ENCODE assay signal across 9 cellular contexts in genomic region chr16:75288596-75289120, GRCh38. TPM values are rescaled to one million over a fixed set of nuclear protein-coding genes. Genes with fewer than 3 reads are reported as not detected.
DNase-seq lines count a peak whose midpoint lies in the region; ATAC-seq and TF ChIP-seq lines count a peak whose summit lies in the region.
"Had no signal": no experiment of that assay in that cellular context is flagged by ENCODE, and none has a peak within 500 bp of the region (broad histone marks: within the 10 kb centered on the region; RNA-seq: fewer than 3 reads in every experiment).

No MANE protein-coding gene starts in this region.

- intact Hi-C loops in HCT116 (cut with micrococcal nuclease): no loop called here
- intact Hi-C loops in esophagus muscularis mucosa (cut with DNase I): no loop called here

- POLR2A ChIA-PET in HCT116 (lab: Charles Lee): no interaction called here

- H3K9me3 ChIP-seq in HCT116 (ENCODE audit: control insufficient read depth in 1 of 2, insufficient read depth in 1 of 2, low read depth in 1 of 2, low read length in 2 of 2) (no peaks in the 10 kb centered on the region), esophagus muscularis mucosa (no peaks in the 10 kb centered on the region)

- no peak overlapping the region for H3K4me3 ChIP-seq in HCT116 (replicated peaks in 1 of 2; ENCODE audit: low read depth in 1 of 2, low read length in 2 of 2)
- H3K4me3 ChIP-seq in esophagus muscularis mucosa: no peak overlapping the region

- BruUV-seq in HCT116 (replicated peaks; lab: Mats Ljungman, UMichigan): no TSS peak

- no peaks in the 10 kb centered on the region for H3K27me3 ChIP-seq in HCT116 (ENCODE audit: insufficient read depth, low read length)
- no peaks in the 10 kb centered on the region for H3K27me3 ChIP-seq in esophagus muscularis mucosa

- TF ChIP-seq POLR2A in HCT116 (IDR thresholded peaks at IDR 0.05; ENCODE audit: borderline replicate concordance, extremely low read depth, insufficient read depth, insufficient read length) (no peak), esophagus muscularis mucosa (IDR thresholded peaks at IDR 0.05; ENCODE audit: low read depth) (no peak)

- H3K79me2 ChIP-seq in HCT116 (ENCODE audit: insufficient read depth, low read length): no peaks in the 10 kb centered on the region

- H3K4me1 ChIP-seq in HCT116 (ENCODE audit: control insufficient read depth in 1 of 2, insufficient read depth in 2 of 2, low read length in 2 of 2): peaks cover 4 to 38% of the 10 kb centered on the region in 2 experiments; a peak in 3 of 4 replicates
- H3K4me1 ChIP-seq in esophagus muscularis mucosa: peaks cover 0 to 23% (median 8%) of the 10 kb centered on the region in 4 donors

- H3K4me2 ChIP-seq in HCT116 (ENCODE audit: low read length): peak overlapping the region; percentile 51

- CTCF ChIA-PET in HCT116 (lab: Charles Lee): interaction anchor here (1.5 kb wide), 1 partner anchor 9 kb away, joined by 3 read pairs; no protein-coding TSS in a partner anchor

- no peak for TF ChIP-seq EP300 in esophagus muscularis mucosa (IDR thresholded peaks at IDR 0.05)

- ATAC-seq in HCT116 (peak; percentile 23; the same call in 1 of the 2 replicates), HG02763 (IDR thresholded peaks at IDR 0.05; ENCODE audit: unreplicated experiment) (no peak)

- no peak for TF ChIP-seq RAD21 in HCT116 (IDR thresholded peaks at IDR 0.05; ENCODE audit: low read depth)

- DNase-seq in HCT116 (ENCODE audit: low read depth, low spot score) (no peak), esophagus muscularis mucosa (ENCODE audit: extremely low spot score) (no peak), NK-92 (lab: John Stamatoyannopoulos, UW; ENCODE audit: unreplicated experiment) (no peak), middle frontal gyrus (ENCODE audit: extremely low spot score, low spot score) (no peak), NOMO-1 treated with dmso at 0.1 percent for 144 hours (lab: John Stamatoyannopoulos, UW; ENCODE audit: unreplicated experiment) (no peak)
- peak; percentile 50 for DNase-seq in activated CD4-positive, alpha-beta T cell treated with anti-CD3 and anti-CD28 coated beads, Interleukin-2, amount 50 U/mL, for 1 hour
- DNase-seq in stimulated activated CD8-positive, alpha-beta memory T cell treated with anti-CD3 and anti-CD28 coated beads, Interleukin-12 subunit alpha, Interleukin-12 subunit beta, amount 100 ng/mL, for 4 hours (ENCODE audit: low read depth): peak; percentile 16
- DNase-seq: hypothalamus had no signal

- H2AFZ ChIP-seq in HCT116 (ENCODE audit: low read depth, low read length, poor library complexity, severe bottlenecking): no peak overlapping the region

- no peaks in the 10 kb centered on the region for H4K20me1 ChIP-seq in HCT116 (ENCODE audit: insufficient read depth)

- WGBS in esophagus muscularis mucosa: 94% methylated on average over 10 of the region's 10 CpGs

- no peak for TF ChIP-seq CTCF in HCT116 (IDR thresholded peaks at IDR 0.05 in 2 of 3, conservative IDR thresholded peaks at IDR 0.05 in 1 of 3; ENCODE audit: borderline replicate concordance in 1 of 3, insufficient read depth in 1 of 3, low read depth in 2 of 3, low read length in 2 of 3)
- TF ChIP-seq CTCF in esophagus muscularis mucosa (IDR thresholded peaks at IDR 0.05): no peak

- H3K9ac ChIP-seq in HCT116 (ENCODE audit: low read length): peak overlapping the region; percentile 26; the same call in 1 of the 2 replicates

- RAD21 ChIA-PET in HCT116 (lab: Charles Lee; ENCODE audit: low non-redundant PET in 1 of 2, low total read pairs in 2 of 2, uncharacterized antibody in 2 of 2, unreplicated experiment in 2 of 2): no interaction called here

- peaks cover 0 to 4% of the 10 kb centered on the region in 2 experiments; a peak in 2 of 4 replicates for H3K36me3 ChIP-seq in HCT116 (ENCODE audit: control insufficient read depth in 1 of 2, insufficient read depth in 2 of 2, low read length in 2 of 2)
- H3K36me3 ChIP-seq in esophagus muscularis mucosa: peaks cover 0 to 46% (median 26%) of the 10 kb centered on the region in 4 donors

- 0 out of 2 replicates have a peak overlapping the region, but pooled peaks have one; percentile 3 for H3K27ac ChIP-seq in HCT116 (ENCODE audit: low read depth, low read length)
- H3K27ac ChIP-seq in esophagus muscularis mucosa (replicated peaks in 1 of 4): peak overlapping the region in 3 of 4 donors; percentile 25 to 48 (median 46)

- no peaks in the 10 kb centered on the region for H3K9me2 ChIP-seq in HCT116 (ENCODE audit: insufficient read depth)

TF ChIP-seq in HCT116, 20 proteins besides CTCF, POLR2A, EP300 and RAD21:
- no peak for TF ChIP-seq ZFX (IDR thresholded peaks at IDR 0.05)
- TF ChIP-seq SRF (IDR thresholded peaks at IDR 0.05; ENCODE audit: low read depth): no peak
- TF ChIP-seq MAX (IDR thresholded peaks at IDR 0.05): no peak
- TF ChIP-seq EGR1 (IDR thresholded peaks at IDR 0.05; ENCODE audit: low read depth): no peak
- TF ChIP-seq, protein P1, sequence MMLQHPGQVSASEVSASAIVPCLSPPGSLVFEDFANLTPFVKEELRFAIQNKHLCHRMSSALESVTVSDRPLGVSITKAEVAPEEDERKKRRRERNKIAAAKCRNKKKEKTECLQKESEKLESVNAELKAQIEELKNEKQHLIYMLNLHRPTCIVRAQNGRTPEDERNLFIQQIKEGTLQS (IDR thresholded peaks at IDR 0.05): no peak
- TF ChIP-seq SP1 (IDR thresholded peaks at IDR 0.05; ENCODE audit: low read depth): no peak
- no peak for TF ChIP-seq POLR2AphosphoS5 (IDR thresholded peaks at IDR 0.05; ENCODE audit: low read depth, low read length)
- TF ChIP-seq, protein P2, sequence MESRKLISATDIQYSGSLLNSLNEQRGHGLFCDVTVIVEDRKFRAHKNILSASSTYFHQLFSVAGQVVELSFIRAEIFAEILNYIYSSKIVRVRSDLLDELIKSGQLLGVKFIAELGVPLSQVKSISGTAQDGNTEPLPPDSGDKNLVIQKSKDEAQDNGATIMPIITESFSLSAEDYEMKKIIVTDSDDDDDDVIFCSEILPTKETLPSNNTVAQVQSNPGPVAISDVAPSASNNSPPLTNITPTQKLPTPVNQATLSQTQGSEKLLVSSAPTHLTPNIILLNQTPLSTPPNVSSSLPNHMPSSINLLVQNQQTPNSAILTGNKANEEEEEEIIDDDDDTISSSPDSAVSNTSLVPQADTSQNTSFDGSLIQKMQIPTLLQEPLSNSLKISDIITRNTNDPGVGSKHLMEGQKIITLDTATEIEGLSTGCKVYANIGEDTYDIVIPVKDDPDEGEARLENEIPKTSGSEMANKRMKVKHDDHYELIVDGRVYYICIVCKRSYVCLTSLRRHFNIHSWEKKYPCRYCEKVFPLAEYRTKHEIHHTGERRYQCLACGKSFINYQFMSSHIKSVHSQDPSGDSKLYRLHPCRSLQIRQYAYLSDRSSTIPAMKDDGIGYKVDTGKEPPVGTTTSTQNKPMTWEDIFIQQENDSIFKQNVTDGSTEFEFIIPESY (IDR thresholded peaks at IDR 0.05; ENCODE audit: extremely low read depth, insufficient replicate concordance, low read length): no peak
- no peak for TF ChIP-seq CBX3 (IDR thresholded peaks at IDR 0.05; ENCODE audit: low read depth)
- TF ChIP-seq, protein P3, sequence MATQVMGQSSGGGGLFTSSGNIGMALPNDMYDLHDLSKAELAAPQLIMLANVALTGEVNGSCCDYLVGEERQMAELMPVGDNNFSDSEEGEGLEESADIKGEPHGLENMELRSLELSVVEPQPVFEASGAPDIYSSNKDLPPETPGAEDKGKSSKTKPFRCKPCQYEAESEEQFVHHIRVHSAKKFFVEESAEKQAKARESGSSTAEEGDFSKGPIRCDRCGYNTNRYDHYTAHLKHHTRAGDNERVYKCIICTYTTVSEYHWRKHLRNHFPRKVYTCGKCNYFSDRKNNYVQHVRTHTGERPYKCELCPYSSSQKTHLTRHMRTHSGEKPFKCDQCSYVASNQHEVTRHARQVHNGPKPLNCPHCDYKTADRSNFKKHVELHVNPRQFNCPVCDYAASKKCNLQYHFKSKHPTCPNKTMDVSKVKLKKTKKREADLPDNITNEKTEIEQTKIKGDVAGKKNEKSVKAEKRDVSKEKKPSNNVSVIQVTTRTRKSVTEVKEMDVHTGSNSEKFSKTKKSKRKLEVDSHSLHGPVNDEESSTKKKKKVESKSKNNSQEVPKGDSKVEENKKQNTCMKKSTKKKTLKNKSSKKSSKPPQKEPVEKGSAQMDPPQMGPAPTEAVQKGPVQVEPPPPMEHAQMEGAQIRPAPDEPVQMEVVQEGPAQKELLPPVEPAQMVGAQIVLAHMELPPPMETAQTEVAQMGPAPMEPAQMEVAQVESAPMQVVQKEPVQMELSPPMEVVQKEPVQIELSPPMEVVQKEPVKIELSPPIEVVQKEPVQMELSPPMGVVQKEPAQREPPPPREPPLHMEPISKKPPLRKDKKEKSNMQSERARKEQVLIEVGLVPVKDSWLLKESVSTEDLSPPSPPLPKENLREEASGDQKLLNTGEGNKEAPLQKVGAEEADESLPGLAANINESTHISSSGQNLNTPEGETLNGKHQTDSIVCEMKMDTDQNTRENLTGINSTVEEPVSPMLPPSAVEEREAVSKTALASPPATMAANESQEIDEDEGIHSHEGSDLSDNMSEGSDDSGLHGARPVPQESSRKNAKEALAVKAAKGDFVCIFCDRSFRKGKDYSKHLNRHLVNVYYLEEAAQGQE (IDR thresholded peaks at IDR 0.05; ENCODE audit: low read depth): no peak
TF ChIP-seq in HCT116: peak in this region for 0.

RNA-seq across cellular contexts. Expression of gene BCAR1, which starts 37.2 kb away (rescaled TPM):
- total RNA-seq in HCT116 (2021; ENCODE audit: unreplicated experiment) (49.6 TPM), esophagus muscularis mucosa (10 to 100 TPM; 31.6 to 67.1 (median 54.8) TPM)
- 33.8 and 34.4 TPM in 2 replicates for polyA plus RNA-seq in HCT116 (2012)

Comparison
In these comparisons a context has a peak if more than half of its experiments do, and no peak if none do; other contexts are left out.
1. DNase-seq: peak in activated CD4-positive, alpha-beta T cell treated with anti-CD3 and anti-CD28 coated beads, Interleukin-2, amount 50 U/mL, for 1 hour (single experiment) and stimulated activated CD8-positive, alpha-beta memory T cell treated with anti-CD3 and anti-CD28 coated beads, Interleukin-12 subunit alpha, Interleukin-12 subunit beta, amount 100 ng/mL, for 4 hours (single experiment); none in HCT116 (single experiment), esophagus muscularis mucosa (single experiment), NK-92 (single experiment), middle frontal gyrus (single experiment) and NOMO-1 treated with dmso at 0.1 percent for 144 hours (single experiment).